ENCODE assay signal across 12 cellular contexts in genomic region chr12:109946913-109947312, GRCh38. TPM values are rescaled to one million over a fixed set of nuclear protein-coding genes. Genes with fewer than 3 reads are reported as not detected.
DNase-seq lines count a peak whose midpoint lies in the region; ATAC-seq and TF ChIP-seq lines count a peak whose summit lies in the region.
"Had no signal": no experiment of that assay in that cellular context is flagged by ENCODE, and none has a peak within 500 bp of the region (broad histone marks: within the 10 kb centered on the region; RNA-seq: fewer than 3 reads in every experiment).

No MANE protein-coding gene starts in this region.

- H3K27me3 ChIP-seq in GM23248 (replicated peaks; ENCODE audit: insufficient read depth) (no peaks in the 10 kb centered on the region), rectal smooth muscle tissue (ENCODE audit: control insufficient read depth, insufficient read depth, low read length) (no peaks in the 10 kb centered on the region), SK-N-SH (ENCODE audit: insufficient read depth) (no peaks in the 10 kb centered on the region)
- H3K27me3 ChIP-seq: foreskin keratinocyte had no signal

- H3K79me2 ChIP-seq in GM23248 (ENCODE audit: insufficient read depth) (0 out of 2 replicates have a peak, but pooled peaks cover 7% of the 10 kb centered on the region), SK-N-SH (ENCODE audit: insufficient read depth) (no peaks in the 10 kb centered on the region)

- peaks cover 37% of the 10 kb centered on the region for H3K36me3 Mint-ChIP-seq in activated CD8-positive, alpha-beta T cell treated with anti-CD3 and anti-CD28 coated beads for 36 hours (ENCODE audit: low read depth)
- H3K36me3 Mint-ChIP-seq in glutamatergic neuron (ENCODE audit: unreplicated experiment): no peaks in the 10 kb centered on the region

- H3K27ac ChIP-seq in GM23248 (peak overlapping the region; percentile 72), rectal smooth muscle tissue (ENCODE audit: low read depth, low read length) (peak overlapping the region; percentile 62), SK-N-SH (ENCODE audit: low read depth in 2 of 2, low read length in 1 of 2) (peak overlapping the region in 1 of 2 experiments; percentile 92; a peak in 2 of 4 replicates)
- H3K27ac ChIP-seq: foreskin keratinocyte had no signal

- peaks cover 53% of the 10 kb centered on the region for H3K4me1 ChIP-seq in GM23248 (ENCODE audit: insufficient read depth)
- peaks cover 27% of the 10 kb centered on the region for H3K4me1 ChIP-seq in rectal smooth muscle tissue (ENCODE audit: control insufficient read depth, insufficient read depth, low read length)
- peaks cover 5 to 48% of the 10 kb centered on the region in 2 experiments for H3K4me1 ChIP-seq in SK-N-SH (ENCODE audit: control insufficient read depth in 1 of 2, insufficient read depth in 2 of 2, low read depth in 1 of 2, low read length in 1 of 2)
- H3K4me1 ChIP-seq: foreskin keratinocyte had no signal

- no peaks in the 10 kb centered on the region for H3K9me3 Mint-ChIP-seq in activated CD8-positive, alpha-beta T cell treated with anti-CD3 and anti-CD28 coated beads for 36 hours
- H3K9me3 Mint-ChIP-seq in glutamatergic neuron (ENCODE audit: unreplicated experiment): no peaks in the 10 kb centered on the region

- intact Hi-C loops in activated CD8-positive, alpha-beta T cell treated with anti-CD3 and anti-CD28 coated beads for 36 hours (cut with micrococcal nuclease): no loop called here

- peak overlapping the region; percentile 79 for H3K27ac Mint-ChIP-seq in activated CD8-positive, alpha-beta T cell treated with anti-CD3 and anti-CD28 coated beads for 36 hours
- H3K27ac Mint-ChIP-seq in glutamatergic neuron (ENCODE audit: unreplicated experiment): peak overlapping the region; percentile 52

- no peaks in the 10 kb centered on the region for H3K9me3 ChIP-seq in GM23248 (ENCODE audit: low read depth)
- H3K9me3 ChIP-seq in SK-N-SH: no peaks in the 10 kb centered on the region

- TF ChIP-seq EP300 in SK-N-SH (IDR thresholded peaks at IDR 0.05; ENCODE audit: borderline replicate concordance in 1 of 2, low read depth in 1 of 2, low read length in 1 of 2): no peak

- 0 out of 2 replicates have a peak overlapping the region, but pooled peaks have one; percentile 15 for H3K9ac ChIP-seq in GM23248
- H3K9ac ChIP-seq in rectal smooth muscle tissue (ENCODE audit: low read length): no peak overlapping the region
- H3K9ac ChIP-seq in SK-N-SH: no peak overlapping the region

- POLR2A ChIA-PET in activated CD8-positive, alpha-beta T cell treated with anti-CD3 and anti-CD28 coated beads for 36 hours (lab: Charles Lee): interaction anchor here (1.2 kb wide), 1 partner anchor 15 kb away, joined by 3 read pairs; no protein-coding TSS in a partner anchor
- POLR2A ChIA-PET in SK-N-SH (lab: Yijun Ruan, JAX): no interaction called here

- no peaks in the 10 kb centered on the region for H3K27me3 Mint-ChIP-seq in activated CD8-positive, alpha-beta T cell treated with anti-CD3 and anti-CD28 coated beads for 36 hours
- H3K27me3 Mint-ChIP-seq in glutamatergic neuron (ENCODE audit: unreplicated experiment): no peaks in the 10 kb centered on the region

- peaks cover 23% of the 10 kb centered on the region for H3K4me1 Mint-ChIP-seq in activated CD8-positive, alpha-beta T cell treated with anti-CD3 and anti-CD28 coated beads for 36 hours (ENCODE audit: low read depth)
- peaks cover 27% of the 10 kb centered on the region for H3K4me1 Mint-ChIP-seq in glutamatergic neuron (ENCODE audit: low read depth, unreplicated experiment)

- ATAC-seq in activated CD8-positive, alpha-beta T cell treated with anti-CD3 and anti-CD28 coated beads for 36 hours: no peak
- ATAC-seq: foreskin keratinocyte had no signal

- no peak overlapping the region for H2AFZ ChIP-seq in GM23248
- H2AFZ ChIP-seq in SK-N-SH (ENCODE audit: low read depth): no peak overlapping the region

- H3K36me3 ChIP-seq in GM23248 (ENCODE audit: low read depth): peaks cover 31% of the 10 kb centered on the region
- peaks cover 10% of the 10 kb centered on the region for H3K36me3 ChIP-seq in rectal smooth muscle tissue (ENCODE audit: control insufficient read depth, insufficient read depth, low read length)
- peaks cover 18 to 58% of the 10 kb centered on the region in 2 experiments for H3K36me3 ChIP-seq in SK-N-SH (replicated peaks in 1 of 2; ENCODE audit: control insufficient read depth in 1 of 2, insufficient read depth in 2 of 2, low read length in 1 of 2)

- no peak for TF ChIP-seq RAD21 in SK-N-SH (IDR thresholded peaks at IDR 0.05; ENCODE audit: low read length)

- no peaks in the 10 kb centered on the region for H4K20me1 ChIP-seq in GM23248 (ENCODE audit: insufficient read depth)
- peaks cover 3% of the 10 kb centered on the region; the same call in 1 of the 2 replicates for H4K20me1 ChIP-seq in SK-N-SH (ENCODE audit: insufficient read depth)

- no peak for DNase-seq in GM23248
- DNase-seq in activated CD8-positive, alpha-beta T cell treated with anti-CD3 and anti-CD28 coated beads for 36 hours: no peak
- DNase-seq in glutamatergic neuron: no peak
- no peak for DNase-seq in NAMALWA (ENCODE audit: low spot score)
- no peak for DNase-seq in NCI-H82 (lab: John Stamatoyannopoulos, UW)
- DNase-seq in cerebellum (ENCODE audit: low spot score): no peak
- no peak for DNase-seq in SK-N-SH
- DNase-seq: amniotic stem cell, DND-41, foreskin keratinocyte, occipital lobe had no signal

- no peak overlapping the region for H3K4me2 ChIP-seq in GM23248 (ENCODE audit: unreplicated experiment)
- no peak overlapping the region; the same call in 1 of the 2 replicates for H3K4me2 ChIP-seq in SK-N-SH

- H3K4me3 Mint-ChIP-seq in activated CD8-positive, alpha-beta T cell treated with anti-CD3 and anti-CD28 coated beads for 36 hours: no peak overlapping the region
- H3K4me3 Mint-ChIP-seq in glutamatergic neuron (ENCODE audit: unreplicated experiment): peak overlapping the region; percentile 23

- H3K4me3 ChIP-seq in GM23248 (no peak overlapping the region), rectal smooth muscle tissue (ENCODE audit: low read length) (no peak overlapping the region), SK-N-SH (ENCODE audit: low read depth in 2 of 2, low read length in 1 of 2) (no peak overlapping the region)

- in situ Hi-C loops in GM23248 (cut with MboI): no loop called here

- 96 to 97% methylated on average over 9 of the region's 9 CpGs for WGBS in GM23248 (ENCODE audit: low coverage in 1 of 2, low lambda C conversion rate in 2 of 2, missing lambda C conversion rate in 2 of 2), 2 experiments
- 96% methylated on average over 9 of the region's 9 CpGs for WGBS in SK-N-SH (ENCODE audit: low lambda C conversion rate)

- TF ChIP-seq CTCF in activated CD8-positive, alpha-beta T cell treated with anti-CD3 and anti-CD28 coated beads for 36 hours (IDR thresholded peaks at IDR 0.05): no peak
- TF ChIP-seq CTCF in glutamatergic neuron (IDR thresholded peaks at IDR 0.05; ENCODE audit: partially characterized antibody, unreplicated experiment): no peak
- no peak for TF ChIP-seq CTCF in SK-N-SH (IDR thresholded peaks at IDR 0.05)

- no peaks in the 10 kb centered on the region for H3K9me2 ChIP-seq in GM23248 (ENCODE audit: insufficient read depth)
- no peaks in the 10 kb centered on the region for H3K9me2 ChIP-seq in SK-N-SH

- CTCF ChIA-PET in activated CD8-positive, alpha-beta T cell treated with anti-CD3 and anti-CD28 coated beads for 36 hours (lab: Charles Lee): interaction anchor here (1.0 kb wide), 1 partner anchor 93 kb away, joined by 4 read pairs; no protein-coding TSS in a partner anchor
- CTCF ChIA-PET in SK-N-SH (lab: Yijun Ruan, JAX): no interaction called here

- H3F3A ChIP-seq in GM23248 (ENCODE audit: insufficient read depth) (peaks cover 45% of the 10 kb centered on the region), SK-N-SH (replicated peaks; ENCODE audit: insufficient read depth) (peaks cover 28% of the 10 kb centered on the region)

TF ChIP-seq in SK-N-SH, 30 proteins besides CTCF, POLR2A, EP300 and RAD21 (continues in another document):
- TF ChIP-seq SMC3 (IDR thresholded peaks at IDR 0.05; ENCODE audit: low read depth, low read length): no peak
- TF ChIP-seq FOXM1 (IDR thresholded peaks at IDR 0.05; ENCODE audit: low read depth): no peak
- no peak for TF ChIP-seq GABPA (IDR thresholded peaks at IDR 0.05; ENCODE audit: low read depth)
- no peak for TF ChIP-seq GATA2 (CRISPR knock-in tag; IDR thresholded peaks at IDR 0.05)
- no peak for TF ChIP-seq NFIC (IDR thresholded peaks at IDR 0.05; ENCODE audit: borderline replicate concordance)
- no peak for TF ChIP-seq ELF1 (IDR thresholded peaks at IDR 0.05)
- no peak for TF ChIP-seq RFX5 (IDR thresholded peaks at IDR 0.05; ENCODE audit: low read length)
- TF ChIP-seq TEAD4 (IDR thresholded peaks at IDR 0.05; ENCODE audit: borderline replicate concordance, insufficient read depth): no peak

RNA-seq across cellular contexts. Expression of gene TCHP, which starts 46.8 kb away (rescaled TPM):
- 11.7 and 14.7 TPM in 2 replicates for total RNA-seq in GM23248 (2014; rRNA removed; shearing (Covaris generic))
- polyA plus RNA-seq in GM23248 (2016; fragmentation: Nextera tagmentation; extraction: Ambion mirVana) (9.7 and 11.5 TPM in 2 replicates), SK-N-SH (2012; rRNA removed) (19.0 and 37.3 TPM in 2 replicates)
- total RNA-seq in activated CD8-positive, alpha-beta T cell treated with anti-CD3 and anti-CD28 coated beads for 36 hours: 10 to 100 TPM; 19.9 to 21.0 TPM
- total RNA-seq in glutamatergic neuron (ENCODE audit: unreplicated experiment) (31.7 TPM), cerebellum (10.6 TPM)
- 27.3 and 33.6 TPM in 2 replicates for polyA plus RNA-seq in SK-N-SH (2012; cell fraction: cytosol; rRNA removed)
- 58.3 and 84.4 TPM in 2 replicates for polyA plus RNA-seq in SK-N-SH (2012; cell fraction: nucleus; rRNA removed)

RNA-seq across cellular contexts. Expression of gene GIT2, which starts 49.3 kb away (rescaled TPM):
- 23.4 and 26.4 TPM in 2 replicates for total RNA-seq in GM23248 (2014; rRNA removed; shearing (Covaris generic))
- polyA plus RNA-seq in GM23248 (2016; fragmentation: Nextera tagmentation; extraction: Ambion mirVana) (42.1 TPM in 2 replicates), SK-N-SH (2012; rRNA removed) (21.2 and 23.1 TPM in 2 replicates)
- 10 to 100 TPM; 49.2 to 49.6 TPM for total RNA-seq in activated CD8-positive, alpha-beta T cell treated with anti-CD3 and anti-CD28 coated beads for 36 hours
- total RNA-seq in glutamatergic neuron (ENCODE audit: unreplicated experiment) (54.9 TPM), cerebellum (63.5 TPM)
- polyA plus RNA-seq in SK-N-SH (2012; cell fraction: cytosol; rRNA removed): 18.1 and 20.1 TPM in 2 replicates
- polyA plus RNA-seq in SK-N-SH (2012; cell fraction: nucleus; rRNA removed): 48.3 and 65.4 TPM in 2 replicates

RNA-seq across cellular contexts. Expression of gene ANKRD13A, which starts 52.3 kb away (rescaled TPM):
- 237 and 241 TPM in 2 replicates for total RNA-seq in GM23248 (2014; rRNA removed; shearing (Covaris generic))
- 74.8 and 77.3 TPM in 2 replicates for polyA plus RNA-seq in GM23248 (2016; fragmentation: Nextera tagmentation; extraction: Ambion mirVana)
- 10 to 100 TPM; 33.4 to 37.5 TPM for total RNA-seq in activated CD8-positive, alpha-beta T cell treated with anti-CD3 and anti-CD28 coated beads for 36 hours
- total RNA-seq in glutamatergic neuron (ENCODE audit: unreplicated experiment): 139 TPM
- 45.3 TPM for total RNA-seq in cerebellum
- polyA plus RNA-seq in SK-N-SH (2012; rRNA removed): 42.8 and 55.1 TPM in 2 replicates
- 49.7 and 50.8 TPM in 2 replicates for polyA plus RNA-seq in SK-N-SH (2012; cell fraction: cytosol; rRNA removed)
- polyA plus RNA-seq in SK-N-SH (2012; cell fraction: nucleus; rRNA removed): 64.7 and 121 TPM in 2 replicates
